Comparison of ENCODE assay signal across 1 cellular context in genomic region chr6:32153252-32153834, GRCh38.
TF ChIP-seq lines count a peak whose summit lies in the region.

No MANE protein-coding gene starts in this region.

TF ChIP-seq in SK-N-SH treated with all-trans-retinoic acid at 6 μM for 48 hours, 23 proteins besides CTCF, POLR2A, EP300 and RAD21 (continued from another document):
- no peak for TF ChIP-seq ISL1 (CRISPR knock-in tag; IDR thresholded peaks at IDR 0.05)
